ENCODE assay signal across 27 cellular contexts in the genomic region with DNA sequence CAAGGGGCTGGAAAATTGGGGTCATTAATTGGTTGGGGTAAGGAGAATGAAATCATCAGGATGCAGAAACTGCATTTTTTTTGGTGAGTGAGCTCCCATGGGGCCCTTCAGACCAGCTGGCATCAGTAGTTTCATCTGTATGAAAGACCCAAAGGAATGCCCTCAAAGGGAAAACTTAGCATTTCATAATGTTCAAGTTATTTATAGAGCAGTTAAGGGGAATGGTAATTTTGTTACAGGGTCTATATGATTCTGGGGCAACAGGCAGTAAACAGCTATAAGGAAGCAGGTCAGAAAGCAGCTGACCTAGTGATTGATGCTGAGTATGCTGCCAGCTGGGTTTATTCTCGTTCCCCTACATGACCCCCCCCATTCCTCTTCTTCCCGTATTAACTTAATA.
"Had no signal": no experiment of that assay in that cellular context is flagged by ENCODE, and none has a peak within 500 bp of the region (broad histone marks: within the 10 kb centered on the region; RNA-seq: fewer than 3 reads in every experiment).

No MANE protein-coding gene starts in this region.

- H3K36me3 Mint-ChIP-seq: stimulated activated effector memory CD8-positive, alpha-beta T cell treated with anti-CD3 and anti-CD28 coated beads, Interleukin-12 subunit alpha, Interleukin-12 subunit beta, amount 100 ng/mL, for 72 hours; stimulated activated memory B cell treated with anti-CD40 and anti-IgM and Interleukin-4, amounts not matched to agents 10 μg/mL and 1 μg/mL and 100 μg/mL, for 72 hours; stimulated activated naive B cell treated with anti-CD40 and anti-IgM and Interleukin-4, amounts not matched to agents 10 μg/mL and 1 μg/mL and 100 μg/mL, for 72 hours; type B pancreatic cell had no signal

- H3K4me3 Mint-ChIP-seq: stimulated activated effector memory CD8-positive, alpha-beta T cell treated with anti-CD3 and anti-CD28 coated beads, Interleukin-12 subunit alpha, Interleukin-12 subunit beta, amount 100 ng/mL, for 72 hours; stimulated activated memory B cell treated with anti-CD40 and anti-IgM and Interleukin-4, amounts not matched to agents 10 μg/mL and 1 μg/mL and 100 μg/mL, for 72 hours; stimulated activated naive B cell treated with anti-CD40 and anti-IgM and Interleukin-4, amounts not matched to agents 10 μg/mL and 1 μg/mL and 100 μg/mL, for 72 hours; stimulated activated naive CD8-positive, alpha-beta T cell treated with anti-CD3 and anti-CD28 coated beads, Interleukin-15, amount 100 ng/mL, for 72 hours; stimulated activated naive CD8-positive, alpha-beta T cell treated with anti-CD3 and anti-CD28 coated beads, Interleukin-15, Interleukin-2, amounts not matched to agents 100 ng/mL and 50 ng/mL, for 24 hours; type B pancreatic cell had no signal

- H3K27me3 Mint-ChIP-seq: stimulated activated memory B cell treated with anti-CD40 and anti-IgM and Interleukin-4, amounts not matched to agents 10 μg/mL and 1 μg/mL and 100 μg/mL, for 72 hours; stimulated activated naive B cell treated with anti-CD40 and anti-IgM and Interleukin-4, amounts not matched to agents 10 μg/mL and 1 μg/mL and 100 μg/mL, for 72 hours; stimulated activated naive CD8-positive, alpha-beta T cell treated with anti-CD3 and anti-CD28 coated beads, Interleukin-15, amount 100 ng/mL, for 72 hours; type B pancreatic cell had no signal

- H3K27ac ChIP-seq: stomach, suprapubic skin, testis, thoracic aorta, thyroid gland, tibial artery, tibial nerve, transverse colon, upper lobe of left lung, upper lobe of right lung, uterus, vagina had no signal

- H3K4me3 ChIP-seq: stomach, suprapubic skin, testis, thoracic aorta, thyroid gland, tibial artery, tibial nerve, transverse colon, upper lobe of left lung, upper lobe of right lung, uterus, vagina had no signal

- H3K9me3 ChIP-seq: suprapubic skin, testis, thoracic aorta, thyroid gland, tibial artery, tibial nerve, upper lobe of left lung, upper lobe of right lung, uterus, vagina had no signal

- H3K27me3 ChIP-seq: stomach, suprapubic skin, testis, thyroid gland, tibial artery, tibial nerve, transverse colon, upper lobe of left lung, upper lobe of right lung, uterus, vagina had no signal

- H3K36me3 ChIP-seq: stomach, suprapubic skin, thoracic aorta, thyroid gland, tibial artery, tibial nerve, transverse colon, upper lobe of left lung, upper lobe of right lung, uterus, vagina had no signal

- H3K4me1 ChIP-seq: stomach, suprapubic skin, testis, thyroid gland, tibial artery, tibial nerve, transverse colon, upper lobe of left lung, upper lobe of right lung, uterus, vagina had no signal

- ATAC-seq: stimulated activated effector memory CD8-positive, alpha-beta T cell treated with anti-CD3 and anti-CD28 coated beads, Interleukin-12 subunit alpha, Interleukin-12 subunit beta, amount 100 ng/mL, for 72 hours; stimulated activated memory B cell treated with anti-CD40 and anti-IgM and Interleukin-4, amounts not matched to agents 10 μg/mL and 1 μg/mL and 100 μg/mL, for 72 hours; stimulated activated naive B cell treated with anti-CD40 and anti-IgM and Interleukin-4, amounts not matched to agents 10 μg/mL and 1 μg/mL and 100 μg/mL, for 72 hours; stimulated activated naive CD8-positive, alpha-beta T cell treated with anti-CD3 and anti-CD28 coated beads, Interleukin-15, amount 100 ng/mL, for 72 hours; stimulated activated naive CD8-positive, alpha-beta T cell treated with anti-CD3 and anti-CD28 coated beads, Interleukin-15, Interleukin-2, amounts not matched to agents 100 U/mL and 50 U/mL, for 24 hours; upper lobe of right lung had no signal

- DNase-seq: stimulated activated CD4-positive, alpha-beta T cell treated with anti-CD3 and anti-CD28 coated beads, Interleukin-2, amount 100 ng/mL, for 48 hours; stimulated activated CD4-positive, alpha-beta T cell treated with anti-CD3 and anti-CD28 coated beads, Interleukin-4, amount 100 ng/mL, for 1 hour; stimulated activated CD4-positive, alpha-beta T cell treated with anti-CD3 and anti-CD28 coated beads, Interleukin-4, amount 100 ng/mL, for 24 hours; stimulated activated CD4-positive, alpha-beta T cell treated with anti-CD3 and anti-CD28 coated beads, Interleukin-4, amount 100 ng/mL, for 4 hours; stimulated activated CD8-positive, alpha-beta memory T cell treated with anti-CD3 and anti-CD28 coated beads, Interleukin-4, amount 100 ng/mL, for 48 hours; stimulated activated naive B cell treated with anti-CD40 and anti-IgM and Interleukin-4, amounts not matched to agents 10 μg/mL and 1 μg/mL and 100 μg/mL, for 72 hours; stimulated activated naive CD4-positive, alpha-beta T cell; stimulated activated naive CD4-positive, alpha-beta T cell treated with Interleukin-2 at 50 U/mL for 16 hours; stimulated activated naive CD8-positive, alpha-beta T cell treated with anti-CD3 and anti-CD28 coated beads, Interleukin-15, amount 100 ng/mL, for 72 hours; stimulated activated naive CD8-positive, alpha-beta T cell treated with anti-CD3 and anti-CD28 coated beads, Interleukin-15, Interleukin-2, amounts not matched to agents 100 U/mL and 50 U/mL, for 24 hours; stomach; substantia nigra; testis; thyroid gland; tibial artery; transverse colon; upper lobe of left lung; upper lobe of right lung; uterus had no signal

- H3K9me3 Mint-ChIP-seq: stimulated activated naive B cell treated with anti-CD40 and anti-IgM and Interleukin-4, amounts not matched to agents 10 μg/mL and 1 μg/mL and 100 μg/mL, for 72 hours; type B pancreatic cell had no signal

- H3K27ac Mint-ChIP-seq: stimulated activated effector memory CD8-positive, alpha-beta T cell treated with anti-CD3 and anti-CD28 coated beads, Interleukin-12 subunit alpha, Interleukin-12 subunit beta, amount 100 ng/mL, for 72 hours; stimulated activated memory B cell treated with anti-CD40 and anti-IgM and Interleukin-4, amounts not matched to agents 10 μg/mL and 1 μg/mL and 100 μg/mL, for 72 hours; stimulated activated naive B cell treated with anti-CD40 and anti-IgM and Interleukin-4, amounts not matched to agents 10 μg/mL and 1 μg/mL and 100 μg/mL, for 72 hours; stimulated activated naive CD8-positive, alpha-beta T cell treated with anti-CD3 and anti-CD28 coated beads, Interleukin-15, amount 100 ng/mL, for 72 hours; stimulated activated naive CD8-positive, alpha-beta T cell treated with anti-CD3 and anti-CD28 coated beads, Interleukin-15, Interleukin-2, amounts not matched to agents 100 ng/mL and 50 ng/mL, for 24 hours; type B pancreatic cell had no signal

- H3K4me1 Mint-ChIP-seq: stimulated activated effector memory CD8-positive, alpha-beta T cell treated with anti-CD3 and anti-CD28 coated beads, Interleukin-12 subunit alpha, Interleukin-12 subunit beta, amount 100 ng/mL, for 72 hours; stimulated activated memory B cell treated with anti-CD40 and anti-IgM and Interleukin-4, amounts not matched to agents 10 μg/mL and 1 μg/mL and 100 μg/mL, for 72 hours; stimulated activated naive B cell treated with anti-CD40 and anti-IgM and Interleukin-4, amounts not matched to agents 10 μg/mL and 1 μg/mL and 100 μg/mL, for 72 hours; stimulated activated naive CD8-positive, alpha-beta T cell treated with anti-CD3 and anti-CD28 coated beads, Interleukin-15, amount 100 ng/mL, for 72 hours had no signal
